ENCODE assay signal across 14 cellular contexts in the genomic region with DNA sequence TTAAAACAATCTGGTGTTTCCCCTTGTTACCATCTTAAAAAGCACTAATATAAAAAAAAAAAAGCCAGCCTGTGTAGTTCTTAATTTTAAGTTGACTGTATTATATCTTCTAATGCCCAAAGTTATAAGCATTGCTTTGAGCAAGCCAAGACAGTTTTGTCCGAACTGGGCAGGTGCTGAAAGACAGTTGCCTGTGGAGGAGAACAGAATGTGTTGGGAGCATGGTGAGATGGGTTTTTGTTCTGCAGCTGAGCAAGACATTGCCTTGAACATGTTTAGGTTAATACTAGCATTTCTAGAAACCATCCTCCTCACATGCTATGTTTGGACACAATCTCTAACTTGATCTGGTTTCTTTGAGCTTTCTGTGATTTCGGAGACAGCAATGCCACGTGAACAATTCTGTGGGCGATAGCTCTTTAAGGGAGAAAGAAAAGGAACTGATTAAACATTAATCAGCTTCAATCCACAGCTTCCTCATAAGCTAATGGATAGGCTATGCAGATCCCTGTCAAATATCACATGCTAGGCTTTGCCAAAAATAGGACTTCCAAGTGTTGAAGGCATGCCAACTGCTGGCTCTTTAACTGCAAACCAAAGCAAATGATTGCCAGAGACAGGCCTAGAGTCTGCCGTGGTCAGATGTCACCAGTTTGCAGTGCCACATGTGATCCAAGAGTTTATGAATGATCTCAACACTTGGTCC.
DNase-seq lines count a peak whose midpoint lies in the region; ATAC-seq and TF ChIP-seq lines count a peak whose summit lies in the region.
"Had no signal": no experiment of that assay in that cellular context is flagged by ENCODE, and none has a peak within 500 bp of the region (broad histone marks: within the 10 kb centered on the region; RNA-seq: fewer than 3 reads in every experiment).

No MANE protein-coding gene starts in this region.

- peak overlapping the region; percentile 65 for H3K4me3 ChIP-seq in endocrine pancreas (ENCODE audit: control insufficient read depth, insufficient read depth, low read length)

- ATAC-seq in HG03521 (IDR thresholded peaks at IDR 0.05; ENCODE audit: unreplicated experiment): no peak
- ATAC-seq in stimulated activated naive CD8-positive, alpha-beta T cell treated with anti-CD3 and anti-CD28 coated beads, Interleukin-15, Interleukin-2, amounts not matched to agents 100 U/mL and 50 U/mL, for 24 hours: no peak

- H3K27ac Mint-ChIP-seq in CD14-positive monocyte: no peak overlapping the region
- H3K27ac Mint-ChIP-seq: activated CD4-positive, alpha-beta memory T cell treated with anti-CD3 and anti-CD28 coated beads, Interleukin-2, amount 10 ng/mL, durations not matched to agents 7 days and 5 days; dendritic cell treated with granulocyte-macrophage colony-stimulating factor and Interleukin-4, amounts not matched to agents 40 ng/mL and 50 ng/mL, for 4 days; T-helper 1 cell treated with Interleukin-12 subunit alpha and Interleukin-12 subunit beta and Interleukin-4 antibody, amounts not matched to agents 30 μg/mL and 1 μg/mL, for 36 hours had no signal

- no peaks in the 10 kb centered on the region for H3K27me3 ChIP-seq in endocrine pancreas (ENCODE audit: control insufficient read depth, insufficient read depth, low read length)

- H3K9me3 Mint-ChIP-seq in CD14-positive monocyte: peaks cover 0 to 5% (median 0%) of the 10 kb centered on the region in 7 donors
- H3K9me3 Mint-ChIP-seq: dendritic cell treated with granulocyte-macrophage colony-stimulating factor and Interleukin-4, amounts not matched to agents 40 ng/mL and 50 ng/mL, for 4 days had no signal

- no peaks in the 10 kb centered on the region for H3K36me3 Mint-ChIP-seq in CD14-positive monocyte

- H3K9me3 ChIP-seq in endocrine pancreas (ENCODE audit: control insufficient read depth, low read length): no peaks in the 10 kb centered on the region

- in situ Hi-C loops in ACHN (cut with HindIII; ENCODE audit: low pct_ligation_motif_present, low pct_unique_long_range_greater_than_20kb, low sequenced_read_pairs): no loop called here

- no peaks in the 10 kb centered on the region for H3K36me3 ChIP-seq in endocrine pancreas (ENCODE audit: control insufficient read depth, insufficient read depth, low read length)

- intact Hi-C loops in CD14-positive monocyte (cut with micrococcal nuclease): no loop called here

- TF ChIP-seq CTCF in CD14-positive monocyte (IDR thresholded peaks at IDR 0.05): no peak

- H3K9ac ChIP-seq in endocrine pancreas (ENCODE audit: control insufficient read depth, insufficient read depth, low read length): no peak overlapping the region

- no peaks in the 10 kb centered on the region for H3K4me1 Mint-ChIP-seq in CD14-positive monocyte
- H3K4me1 Mint-ChIP-seq: activated CD4-positive, alpha-beta memory T cell treated with anti-CD3 and anti-CD28 coated beads, Interleukin-2, amount 10 ng/mL, durations not matched to agents 7 days and 5 days had no signal

- DNase-seq in ACHN (peak; percentile 18), HT-29 (ENCODE audit: low spot score) (peak; percentile 2), medulla oblongata (ENCODE audit: extremely low spot score) (peak; percentile 26), CD14-positive monocyte (ENCODE audit: low spot score) (no peak)
- DNase-seq in stimulated activated naive CD8-positive, alpha-beta T cell treated with anti-CD3 and anti-CD28 coated beads, Interleukin-15, Interleukin-2, amounts not matched to agents 100 U/mL and 50 U/mL, for 24 hours: no peak
- DNase-seq in activated effector memory CD4-positive, alpha-beta T cell treated with Interleukin-2 at 50 U/mL for 16 hours: no peak
- DNase-seq: activated CD4-positive, alpha-beta memory T cell treated with anti-CD3 and anti-CD28 coated beads, Interleukin-2, amount 10 ng/mL, durations not matched to agents 7 days and 5 days; AML-193; NCI-H1436 treated with DMSO at 0.1 percent for 48 hours; OCI-M1 had no signal

- H3K4me1 ChIP-seq in endocrine pancreas (ENCODE audit: control insufficient read depth, insufficient read depth, low read length): peaks cover 35% of the 10 kb centered on the region

- H3K27me3 Mint-ChIP-seq in CD14-positive monocyte (ENCODE audit: low read depth in 3 of 3): no peaks in the 10 kb centered on the region
- H3K27me3 Mint-ChIP-seq: activated CD4-positive, alpha-beta memory T cell treated with anti-CD3 and anti-CD28 coated beads, Interleukin-2, amount 10 ng/mL, durations not matched to agents 7 days and 5 days; dendritic cell treated with granulocyte-macrophage colony-stimulating factor and Interleukin-4, amounts not matched to agents 40 ng/mL and 50 ng/mL, for 4 days had no signal

- no peak overlapping the region for H3K4me3 Mint-ChIP-seq in CD14-positive monocyte
- H3K4me3 Mint-ChIP-seq: activated CD4-positive, alpha-beta memory T cell treated with anti-CD3 and anti-CD28 coated beads, Interleukin-2, amount 10 ng/mL, durations not matched to agents 7 days and 5 days; dendritic cell treated with granulocyte-macrophage colony-stimulating factor and Interleukin-4, amounts not matched to agents 40 ng/mL and 50 ng/mL, for 4 days; T-helper 1 cell treated with Interleukin-12 subunit alpha and Interleukin-12 subunit beta and Interleukin-4 antibody, amounts not matched to agents 30 μg/mL and 1 μg/mL, for 36 hours had no signal

Comparison
In these comparisons a context has a peak if more than half of its experiments do, and no peak if none do; other contexts are left out.
1. DNase-seq: peak in ACHN (single experiment), HT-29 (single experiment) and medulla oblongata (single experiment); none in stimulated activated naive CD8-positive, alpha-beta T cell treated with anti-CD3 and anti-CD28 coated beads, Interleukin-15, Interleukin-2, amounts not matched to agents 100 U/mL and 50 U/mL, for 24 hours (single experiment), CD14-positive monocyte (single experiment) and activated effector memory CD4-positive, alpha-beta T cell treated with Interleukin-2 at 50 U/mL for 16 hours (single experiment).